8 cellular contexts compared by ENCODE assay signal in genomic region chr4:24583451-24584174, GRCh38. TPM values are rescaled to one million over a fixed set of nuclear protein-coding genes. Genes with fewer than 3 reads are reported as not detected.
DNase-seq lines count a peak whose midpoint lies in the region; ATAC-seq and TF ChIP-seq lines count a peak whose summit lies in the region.

No MANE protein-coding gene starts in this region.

- H3K4me1 ChIP-seq in CD4-positive, alpha-beta memory T cell (ENCODE audit: insufficient read depth, low read length), result peaks cover 52% of the 10 kb centered on the region
- peaks cover 33% of the 10 kb centered on the region for H3K4me1 ChIP-seq in mucosa of descending colon (ENCODE audit: low read depth)

- H3K27ac Mint-ChIP-seq in CD4-positive, alpha-beta memory T cell, result peak overlapping the region; percentile 97 to 100 (median 99)
- H3K27ac Mint-ChIP-seq in activated CD8-positive, alpha-beta memory T cell treated with anti-CD3 and anti-CD28 coated beads, Interleukin-2, amount 10 ng/mL, durations not matched to agents 7 days and 5 days, result peak overlapping the region; percentile 96

- CTCF ChIA-PET in CD4-positive, alpha-beta memory T cell (lab: Charles Lee; ENCODE audit: partially characterized antibody), result no interaction called here
- CTCF ChIA-PET in activated CD8-positive, alpha-beta memory T cell treated with anti-CD3 and anti-CD28 coated beads, Interleukin-2, amount 10 ng/mL, durations not matched to agents 7 days and 5 days (lab: Charles Lee), result interaction anchor here (1.9 kb wide), 1 partner anchor 15 kb away, joined by 7 read pairs; no protein-coding TSS in a partner anchor

- H3K36me3 Mint-ChIP-seq in CD4-positive, alpha-beta memory T cell, result peaks cover 0 to 16% of the 10 kb centered on the region in 2 donors
- H3K36me3 Mint-ChIP-seq in activated CD8-positive, alpha-beta memory T cell treated with anti-CD3 and anti-CD28 coated beads, Interleukin-2, amount 10 ng/mL, durations not matched to agents 7 days and 5 days, result peaks cover 36% of the 10 kb centered on the region

- intact Hi-C loops in CD4-positive, alpha-beta memory T cell (cut with micrococcal nuclease), result loop anchor here (1.0 to 10.0 kb wide), 5 partner anchors 111 to 791 kb away; partner anchors contain the start of genes ANAPC4, PI4K2B, SEPSECS and ZCCHC4
- intact Hi-C loops in mucosa of descending colon (cut with DNase I, micrococcal nuclease), result loop anchor here in 1 of 2 donors (10.0 kb wide), 1 partner anchor 101 kb away; no protein-coding TSS in a partner anchor

- no peaks in the 10 kb centered on the region for H3K27me3 ChIP-seq in CD4-positive, alpha-beta memory T cell (ENCODE audit: insufficient read depth, low read length)

- no peaks in the 10 kb centered on the region for H3K9me3 ChIP-seq in CD4-positive, alpha-beta memory T cell (ENCODE audit: control insufficient read depth in 1 of 2, low read length in 2 of 2)
- no peaks in the 10 kb centered on the region for H3K9me3 ChIP-seq in mucosa of descending colon

- peak overlapping the region; percentile 97 to 100 (median 99) for H3K4me3 Mint-ChIP-seq in CD4-positive, alpha-beta memory T cell
- peak overlapping the region; percentile 96 for H3K4me3 Mint-ChIP-seq in activated CD8-positive, alpha-beta memory T cell treated with anti-CD3 and anti-CD28 coated beads, Interleukin-2, amount 10 ng/mL, durations not matched to agents 7 days and 5 days

- POLR2A ChIA-PET in CD4-positive, alpha-beta memory T cell (lab: Charles Lee; ENCODE audit: partially characterized antibody), result interaction anchor here (0.9 to 2.1 kb wide), 7 partner anchors 11 to 1278 kb away, joined by 3 to 15 read pairs (median 8); partner anchors contain the start of genes SEPSECS and ZCCHC4

- peaks cover 0 to 3% (median 1%) of the 10 kb centered on the region in 8 donors for H3K9me3 Mint-ChIP-seq in CD4-positive, alpha-beta memory T cell
- no peaks in the 10 kb centered on the region for H3K9me3 Mint-ChIP-seq in activated CD8-positive, alpha-beta memory T cell treated with anti-CD3 and anti-CD28 coated beads, Interleukin-2, amount 10 ng/mL, durations not matched to agents 7 days and 5 days (ENCODE audit: low read depth)

- DNase-seq in CD4-positive, alpha-beta memory T cell, result peak; percentile 41 to 56 (median 44)
- peak; percentile 60 for DNase-seq in HT1080 (ENCODE audit: low read depth)
- peak; percentile 43 for DNase-seq in NOMO-1 treated with dmso at 0.1 percent for 144 hours (lab: John Stamatoyannopoulos, UW; ENCODE audit: unreplicated experiment)
- peak; percentile 62 for DNase-seq in activated CD8-positive, alpha-beta memory T cell treated with anti-CD3 and anti-CD28 coated beads, Interleukin-2, amount 10 ng/mL, durations not matched to agents 7 days and 5 days
- DNase-seq in epithelial cell of esophagus (ENCODE audit: low read depth), result peak; percentile 70
- peak; percentile 73 to 79 (median 73) for DNase-seq in mucosa of descending colon
- DNase-seq in stimulated activated CD8-positive, alpha-beta memory T cell treated with anti-CD3 and anti-CD28 coated beads, Interleukin-7, amount 100 ng/mL, for 4 hours (ENCODE audit: low read depth in 2 of 2), result peak; percentile 24 to 27

- TF ChIP-seq CTCF in epithelial cell of esophagus (IDR thresholded peaks at IDR 0.05; ENCODE audit: insufficient read depth, low read depth, low read length, missing control alignments), result no peak
- TF ChIP-seq CTCF in mucosa of descending colon (IDR thresholded peaks at IDR 0.05), result no peak

- H3K4me1 Mint-ChIP-seq in CD4-positive, alpha-beta memory T cell, result peaks cover 32 to 55% (median 46%) of the 10 kb centered on the region in 4 donors
- peaks cover 49% of the 10 kb centered on the region for H3K4me1 Mint-ChIP-seq in activated CD8-positive, alpha-beta memory T cell treated with anti-CD3 and anti-CD28 coated beads, Interleukin-2, amount 10 ng/mL, durations not matched to agents 7 days and 5 days

- peak overlapping the region; percentile 98 for H3K27ac ChIP-seq in CD4-positive, alpha-beta memory T cell (ENCODE audit: low read depth, low read length)

- H3K27me3 Mint-ChIP-seq in CD4-positive, alpha-beta memory T cell, result peaks cover 0 to 3% of the 10 kb centered on the region in 2 donors
- H3K27me3 Mint-ChIP-seq in activated CD8-positive, alpha-beta memory T cell treated with anti-CD3 and anti-CD28 coated beads, Interleukin-2, amount 10 ng/mL, durations not matched to agents 7 days and 5 days, result no peaks in the 10 kb centered on the region

- peak; percentile 22 for ATAC-seq in GM21390 (IDR thresholded peaks at IDR 0.05; ENCODE audit: unreplicated experiment)
- peak; percentile 36 for ATAC-seq in activated CD8-positive, alpha-beta memory T cell treated with anti-CD3 and anti-CD28 coated beads, Interleukin-2, amount 10 ng/mL, durations not matched to agents 7 days and 5 days
- ATAC-seq in mucosa of descending colon, result peak; percentile 58

- no peaks in the 10 kb centered on the region for H3K36me3 ChIP-seq in CD4-positive, alpha-beta memory T cell (ENCODE audit: insufficient read depth, low read length)
- H3K36me3 ChIP-seq in mucosa of descending colon (ENCODE audit: low read depth), result no peaks in the 10 kb centered on the region

- H3K4me3 ChIP-seq in CD4-positive, alpha-beta memory T cell (ENCODE audit: low read length in 2 of 2), result peak overlapping the region; percentile 85 to 96
- H3K4me3 ChIP-seq in epithelial cell of esophagus (ENCODE audit: low read length) (peak overlapping the region; percentile 96), mucosa of descending colon (peak overlapping the region; percentile 100)

RNA-seq across cellular contexts. Expression of gene DHX15, which starts 0.7 kb away (rescaled TPM):
- total RNA-seq in CD4-positive, alpha-beta memory T cell, result 100 to 1,000 TPM; 129 to 131 TPM
- 10 to 100 TPM; 33.3 to 60.5 TPM for polyA plus RNA-seq in CD4-positive, alpha-beta memory T cell
- 225 and 275 TPM in 2 replicates for total RNA-seq in HT1080 (2014; rRNA removed; shearing (Covaris generic))
- 127 and 138 TPM in 2 replicates for polyA plus RNA-seq in HT1080 (2015; cell fraction: cytosol; rRNA removed)
- 414 and 466 TPM in 2 replicates for polyA plus RNA-seq in HT1080 (2015; cell fraction: nucleus; rRNA removed)
- 100 to 1,000 TPM; 180 to 196 TPM for total RNA-seq in activated CD8-positive, alpha-beta memory T cell treated with anti-CD3 and anti-CD28 coated beads, Interleukin-2, amount 10 ng/mL, durations not matched to agents 7 days and 5 days
- total RNA-seq in mucosa of descending colon, result 100 to 1,000 TPM; 118 to 136 (median 135) TPM

Comparison
In these comparisons a context has a peak if more than half of its experiments do, and no peak if none do; other contexts are left out.
1. Peak in every context shown above with its lines: DNase-seq, ATAC-seq, H3K4me3 ChIP-seq and H3K27ac ChIP-seq.